9 cellular contexts compared by ENCODE assay signal in genomic region chr5:83472508-83473343, GRCh38. TPM values are rescaled to one million over a fixed set of nuclear protein-coding genes. Genes with fewer than 3 reads are reported as not detected.
DNase-seq lines count a peak whose midpoint lies in the region; ATAC-seq, FAIRE-seq and TF ChIP-seq lines count a peak whose summit lies in the region.
"Had no signal": no experiment of that assay in that cellular context is flagged by ENCODE, and none has a peak within 500 bp of the region (broad histone marks: within the 10 kb centered on the region; RNA-seq: fewer than 3 reads in every experiment).

No MANE protein-coding gene starts in this region.

- no peaks in the 10 kb centered on the region for H3K9me3 ChIP-seq in kidney (ENCODE audit: control insufficient read depth in 1 of 2, low read length in 2 of 2)
- H3K9me3 ChIP-seq: neutrophil had no signal

- peak; percentile 41 for ATAC-seq in HG02759 (IDR thresholded peaks at IDR 0.05; ENCODE audit: unreplicated experiment)
- ATAC-seq in stimulated activated naive B cell treated with anti-CD40 and anti-IgM and Interleukin-4, amounts not matched to agents 10 μg/mL and 1 μg/mL and 100 μg/mL, for 72 hours (replicated peaks) = peak; percentile 69 to 73

- no peak overlapping the region for H3K9ac ChIP-seq in kidney (ENCODE audit: low read length in 2 of 2)

- POLR2A ChIA-PET in MCF 10A (lab: Yijun Ruan, JAX) = interaction anchor here (0.6 to 1.7 kb wide), 20 partner anchors 9 to 1120 kb away, joined by 3 to 12 read pairs (median 3); partner anchors contain the start of genes TMEM167A and XRCC4

- FAIRE-seq in kidney (lab: Jason Lieb, UNC) = no peak

- H3K36me3 ChIP-seq in kidney (ENCODE audit: control insufficient read depth in 1 of 2, insufficient read depth in 2 of 2, low read length in 2 of 2) = no peaks in the 10 kb centered on the region
- H3K36me3 ChIP-seq: neutrophil had no signal

- peaks cover 19% of the 10 kb centered on the region for H3K4me1 Mint-ChIP-seq in MCF 10A (ENCODE audit: insufficient read depth, unreplicated experiment)
- peaks cover 13 to 37% of the 10 kb centered on the region in 2 donors for H3K4me1 Mint-ChIP-seq in stimulated activated naive B cell treated with anti-CD40 and anti-IgM and Interleukin-4, amounts not matched to agents 10 μg/mL and 1 μg/mL and 100 μg/mL, for 72 hours

- H3K27ac Mint-ChIP-seq in MCF 10A (ENCODE audit: low read depth, unreplicated experiment) = no peak overlapping the region
- peak overlapping the region; percentile 20 for H3K27ac Mint-ChIP-seq in stimulated activated naive B cell treated with anti-CD40 and anti-IgM and Interleukin-4, amounts not matched to agents 10 μg/mL and 1 μg/mL and 100 μg/mL, for 72 hours

- CTCF ChIA-PET in MCF 10A (lab: Yijun Ruan, JAX) = interaction anchor here (0.6 to 2.0 kb wide), 20 partner anchors 31 to 1764 kb away, joined by 3 to 14 read pairs (median 4); no protein-coding TSS in a partner anchor

- no TSS peak for BruUV-seq in MCF 10A (replicated peaks; lab: Mats Ljungman, UMichigan)

- intact Hi-C loops in MCF 10A (cut with micrococcal nuclease) = loop anchor here (1.0 to 5.0 kb wide), 11 partner anchors 42 to 1120 kb away; partner anchors contain the start of genes TMEM167A and XRCC4
- intact Hi-C loops in kidney (cut with DNase I) = no loop called here

- TF ChIP-seq CTCF in MCF 10A (IDR thresholded peaks at IDR 0.05; ENCODE audit: unreplicated experiment) (no peak), kidney (IDR thresholded peaks at IDR 0.05; ENCODE audit: borderline replicate concordance, extremely low read depth, insufficient read depth) (no peak)

- peak overlapping the region; percentile 63 to 68 for H3K4me3 ChIP-seq in kidney (ENCODE audit: low read length in 2 of 2)

- peak overlapping the region; percentile 80 for H3K4me3 Mint-ChIP-seq in MCF 10A (ENCODE audit: unreplicated experiment)
- H3K4me3 Mint-ChIP-seq in stimulated activated naive B cell treated with anti-CD40 and anti-IgM and Interleukin-4, amounts not matched to agents 10 μg/mL and 1 μg/mL and 100 μg/mL, for 72 hours = peak overlapping the region; percentile 83 to 85

- peaks cover 31% of the 10 kb centered on the region for H3K27me3 Mint-ChIP-seq in MCF 10A (ENCODE audit: insufficient read depth, unreplicated experiment)
- H3K27me3 Mint-ChIP-seq in stimulated activated naive B cell treated with anti-CD40 and anti-IgM and Interleukin-4, amounts not matched to agents 10 μg/mL and 1 μg/mL and 100 μg/mL, for 72 hours = peaks cover 58 to 60% of the 10 kb centered on the region in 2 donors

- H3K36me3 Mint-ChIP-seq in MCF 10A (ENCODE audit: insufficient read depth, unreplicated experiment) = no peaks in the 10 kb centered on the region
- H3K36me3 Mint-ChIP-seq in stimulated activated naive B cell treated with anti-CD40 and anti-IgM and Interleukin-4, amounts not matched to agents 10 μg/mL and 1 μg/mL and 100 μg/mL, for 72 hours = peaks cover 0 to 6% of the 10 kb centered on the region in 2 donors

- H3K9me3 Mint-ChIP-seq in MCF 10A (ENCODE audit: unreplicated experiment) = no peaks in the 10 kb centered on the region
- H3K9me3 Mint-ChIP-seq in stimulated activated naive B cell treated with anti-CD40 and anti-IgM and Interleukin-4, amounts not matched to agents 10 μg/mL and 1 μg/mL and 100 μg/mL, for 72 hours = no peaks in the 10 kb centered on the region

- H3K4me1 ChIP-seq in kidney (ENCODE audit: control insufficient read depth in 1 of 2, insufficient read depth in 1 of 2, low read depth in 1 of 2, low read length in 2 of 2) = peaks cover 0 to 18% of the 10 kb centered on the region in 2 donors

- peak; percentile 37 for DNase-seq in stimulated activated CD4-positive, alpha-beta T cell treated with anti-CD3 and anti-CD28 coated beads, Interleukin-15, amount 100 ng/mL, for 24 hours
- DNase-seq in stimulated activated CD4-positive, alpha-beta T cell treated with anti-CD3 and anti-CD28 coated beads, Interleukin-12 subunit alpha, Interleukin-12 subunit beta, amount 100 ng/mL, for 4 hours = no peak
- DNase-seq in NOMO-1 (lab: John Stamatoyannopoulos, UW; ENCODE audit: unreplicated experiment in 2 of 2) (peak; percentile 38 to 56), MCF 10A (ENCODE audit: unreplicated experiment) (no peak), kidney (peak; percentile 87), NCI-H1694 treated with DMSO at 0.1 percent for 48 hours (lab: John Stamatoyannopoulos, UW) (no peak)
- peak; percentile 5 for DNase-seq in stimulated activated naive B cell treated with anti-CD40 and anti-IgM and Interleukin-4, amounts not matched to agents 10 μg/mL and 1 μg/mL and 100 μg/mL, for 72 hours

- H3K27ac ChIP-seq in kidney (ENCODE audit: low read depth in 2 of 2, low read length in 2 of 2) = peak overlapping the region in 1 of 2 donors; percentile 23
- H3K27ac ChIP-seq: neutrophil had no signal

RNA-seq across cellular contexts. Expression of gene VCAN, which starts 1.2 kb away (rescaled TPM):
- total RNA-seq in MCF 10A (2022) (44.1 and 50.6 TPM in 2 replicates), kidney (226 TPM)
- 2.1 TPM for polyA plus RNA-seq in kidney (ENCODE audit: insufficient read depth, low read depth, low replicate concordance)

Comparison
In these comparisons a context has a peak if more than half of its experiments do, and no peak if none do; other contexts are left out.
1. DNase-seq: peak in stimulated activated CD4-positive, alpha-beta T cell treated with anti-CD3 and anti-CD28 coated beads, Interleukin-15, amount 100 ng/mL, for 24 hours (single experiment), NOMO-1 (2 of 2), kidney (single experiment) and stimulated activated naive B cell treated with anti-CD40 and anti-IgM and Interleukin-4, amounts not matched to agents 10 μg/mL and 1 μg/mL and 100 μg/mL, for 72 hours (single experiment); none in stimulated activated CD4-positive, alpha-beta T cell treated with anti-CD3 and anti-CD28 coated beads, Interleukin-12 subunit alpha, Interleukin-12 subunit beta, amount 100 ng/mL, for 4 hours (single experiment), MCF 10A (single experiment) and NCI-H1694 treated with DMSO at 0.1 percent for 48 hours (single experiment).